In the genomic region with DNA sequence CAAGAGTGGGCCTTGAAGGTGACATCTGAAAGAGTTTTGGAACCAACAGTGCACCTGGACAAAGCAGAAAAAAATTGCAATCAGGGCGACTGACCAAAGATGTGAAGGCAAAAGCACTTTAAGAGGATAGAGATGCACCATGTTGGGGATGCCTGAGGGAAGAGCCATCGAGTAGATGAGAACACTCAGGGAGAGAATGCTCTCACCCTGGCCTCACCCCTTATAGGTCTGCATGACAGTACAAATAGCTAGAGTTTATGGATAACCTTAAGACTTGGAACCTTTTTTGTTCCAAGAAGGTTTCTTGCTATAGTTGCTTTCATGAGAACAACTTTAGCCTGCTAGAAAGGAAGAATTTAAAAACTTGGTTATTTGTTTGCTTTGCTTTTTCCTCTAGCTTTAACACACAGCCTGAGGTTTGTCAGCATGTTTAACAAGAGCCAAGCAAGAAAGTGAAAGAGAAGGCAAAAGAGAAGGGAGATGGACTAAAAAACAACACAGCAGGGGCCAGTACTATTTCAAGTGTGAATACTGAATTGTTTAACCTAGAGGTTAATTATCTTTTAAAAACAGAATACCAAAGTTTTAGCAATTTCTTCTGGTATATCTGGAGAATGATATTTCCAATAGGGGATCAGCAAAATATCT, we compare ENCODE assay signal across 14 cellular contexts.
DNase-seq lines count a peak whose midpoint lies in the region; ATAC-seq and TF ChIP-seq lines count a peak whose summit lies in the region.
"Had no signal": no experiment of that assay in that cellular context is flagged by ENCODE, and none has a peak within 500 bp of the region (broad histone marks: within the 10 kb centered on the region; RNA-seq: fewer than 3 reads in every experiment).

No MANE protein-coding gene starts in this region.

- H3K27ac Mint-ChIP-seq in osteocyte (ENCODE audit: unreplicated experiment), result peak overlapping the region; percentile 66
- H3K27ac Mint-ChIP-seq in CD8-positive, alpha-beta memory T cell, result no peak overlapping the region
- H3K27ac Mint-ChIP-seq: activated CD4-positive, alpha-beta T cell treated with anti-CD3 and anti-CD28 coated beads, Interleukin-2, amount 10 ng/mL, durations not matched to agents 7 days and 5 days had no signal

- CTCF ChIA-PET in CD8-positive, alpha-beta memory T cell (lab: Charles Lee), result interaction anchor here (1.1 kb wide), 1 partner anchor 14 kb away, joined by 3 read pairs; no protein-coding TSS in a partner anchor

- H3K27me3 ChIP-seq in CD8-positive, alpha-beta memory T cell (ENCODE audit: insufficient read depth, low read length, poor library complexity, severe bottlenecking), result no peaks in the 10 kb centered on the region

- ATAC-seq in GM19043 (IDR thresholded peaks at IDR 0.05; ENCODE audit: low read depth, unreplicated experiment) (peak; percentile 33), HG02763 (IDR thresholded peaks at IDR 0.05; ENCODE audit: unreplicated experiment) (peak; percentile 53)

- H3K4me1 Mint-ChIP-seq in osteocyte (ENCODE audit: unreplicated experiment), result peaks cover 22% of the 10 kb centered on the region
- peaks cover 2 to 5% (median 3%) of the 10 kb centered on the region in 3 donors for H3K4me1 Mint-ChIP-seq in CD8-positive, alpha-beta memory T cell
- H3K4me1 Mint-ChIP-seq: activated CD4-positive, alpha-beta T cell treated with anti-CD3 and anti-CD28 coated beads, Interleukin-2, amount 10 ng/mL, durations not matched to agents 7 days and 5 days had no signal

- H3K36me3 ChIP-seq in CD8-positive, alpha-beta memory T cell (ENCODE audit: insufficient read depth, low read length), result no peaks in the 10 kb centered on the region

- no peak overlapping the region for H3K4me3 ChIP-seq in CD8-positive, alpha-beta memory T cell (ENCODE audit: low read length)

- POLR2A ChIA-PET in CD8-positive, alpha-beta memory T cell (lab: Charles Lee), result no interaction called here

- no peaks in the 10 kb centered on the region for H3K4me1 ChIP-seq in CD8-positive, alpha-beta memory T cell (ENCODE audit: insufficient read depth, low read length)

- H3K27me3 Mint-ChIP-seq in osteocyte (ENCODE audit: unreplicated experiment), result no peaks in the 10 kb centered on the region
- no peaks in the 10 kb centered on the region for H3K27me3 Mint-ChIP-seq in CD8-positive, alpha-beta memory T cell
- H3K27me3 Mint-ChIP-seq: activated CD4-positive, alpha-beta T cell treated with anti-CD3 and anti-CD28 coated beads, Interleukin-2, amount 10 ng/mL, durations not matched to agents 7 days and 5 days had no signal

- no peaks in the 10 kb centered on the region for H3K36me3 Mint-ChIP-seq in osteocyte (ENCODE audit: unreplicated experiment)
- peaks cover 0 to 3% (median 0%) of the 10 kb centered on the region in 3 donors for H3K36me3 Mint-ChIP-seq in CD8-positive, alpha-beta memory T cell

- no peak for TF ChIP-seq CTCF in osteocyte (IDR thresholded peaks at IDR 0.05)

- peak overlapping the region; percentile 1 for H3K4me3 Mint-ChIP-seq in osteocyte (ENCODE audit: unreplicated experiment)
- no peak overlapping the region for H3K4me3 Mint-ChIP-seq in CD8-positive, alpha-beta memory T cell
- H3K4me3 Mint-ChIP-seq: activated CD4-positive, alpha-beta T cell treated with anti-CD3 and anti-CD28 coated beads, Interleukin-2, amount 10 ng/mL, durations not matched to agents 7 days and 5 days had no signal

- no peaks in the 10 kb centered on the region for H3K9me3 Mint-ChIP-seq in osteocyte (ENCODE audit: unreplicated experiment)
- no peaks in the 10 kb centered on the region for H3K9me3 Mint-ChIP-seq in CD8-positive, alpha-beta memory T cell
- H3K9me3 Mint-ChIP-seq: activated CD4-positive, alpha-beta T cell treated with anti-CD3 and anti-CD28 coated beads, Interleukin-2, amount 10 ng/mL, durations not matched to agents 7 days and 5 days had no signal

- no peaks in the 10 kb centered on the region for H3K9me3 ChIP-seq in CD8-positive, alpha-beta memory T cell (ENCODE audit: low read length)

- H3K27ac ChIP-seq in CD8-positive, alpha-beta memory T cell (ENCODE audit: low read depth, low read length), result no peak overlapping the region

- DNase-seq in amniotic epithelial cell (ENCODE audit: low read depth) (peak; percentile 6), osteocyte (ENCODE audit: extremely low spot score, unreplicated experiment) (no peak), NCI-H2227 treated with DMSO at 0.1 percent for 48 hours (lab: John Stamatoyannopoulos, UW) (no peak), T-helper 2 cell (no peak), NCI-H748 (lab: John Stamatoyannopoulos, UW; ENCODE audit: unreplicated experiment) (no peak)
- DNase-seq in CD8-positive, alpha-beta memory T cell, result no peak
- DNase-seq: activated CD4-positive, alpha-beta T cell treated with anti-CD3 and anti-CD28 coated beads, Interleukin-2, amount 10 ng/mL, durations not matched to agents 7 days and 5 days; activated naive CD4-positive, alpha-beta T cell; Calu3; effector CD8-positive, alpha-beta T cell; Kasumi-1; NCI-H446 treated with DMSO at 0.1 percent for 48 hours had no signal
